ENCODE assay signal across 11 cellular contexts in genomic region chr7:66283003-66283920, GRCh38.
DNase-seq lines count a peak whose midpoint lies in the region; ATAC-seq, FAIRE-seq and TF ChIP-seq lines count a peak whose summit lies in the region.
"Had no signal": no experiment of that assay in that cellular context is flagged by ENCODE, and none has a peak within 500 bp of the region (broad histone marks: within the 10 kb centered on the region; RNA-seq: fewer than 3 reads in every experiment).

No MANE protein-coding gene starts in this region.

- H3K4me1 ChIP-seq in K562 (replicated peaks in 1 of 2; ENCODE audit: control insufficient read depth in 2 of 2, insufficient read depth in 2 of 2, low read length in 2 of 2) (peaks cover 0 to 13% of the 10 kb centered on the region in 2 experiments; a peak in 3 of 5 replicates), left lung (peaks cover 17 to 26% of the 10 kb centered on the region in 2 donors), psoas muscle (no peaks in the 10 kb centered on the region)

- BruUV-seq in K562 (replicated peaks; lab: Mats Ljungman, UMichigan), result no TSS peak

- TF ChIP-seq POLR2A in K562 (conservative IDR thresholded peaks at IDR 0.05), result no peak

- H3K9me3 ChIP-seq in K562 (replicated peaks; ENCODE audit: control insufficient read depth, insufficient read depth, low read depth, low read length) (no peaks in the 10 kb centered on the region), left lung (no peaks in the 10 kb centered on the region), psoas muscle (no peaks in the 10 kb centered on the region)

- H3K9me3 Mint-ChIP-seq in activated T-cell treated with anti-CD3 and anti-CD28 coated beads, Interleukin-2, amount 50 U/mL, for 72 hours, result no peaks in the 10 kb centered on the region

- POLR2A ChIA-PET in K562 (lab: Yijun Ruan, JAX), result interaction anchor here (0.7 kb wide), 1 partner anchor 17 kb away, joined by 5 read pairs; no protein-coding TSS in a partner anchor

- no peak overlapping the region for H3K27ac Mint-ChIP-seq in activated T-cell treated with anti-CD3 and anti-CD28 coated beads, Interleukin-2, amount 50 U/mL, for 72 hours

- H3K4me1 Mint-ChIP-seq in activated T-cell treated with anti-CD3 and anti-CD28 coated beads, Interleukin-2, amount 50 U/mL, for 72 hours (ENCODE audit: low read depth), result peaks cover 5% of the 10 kb centered on the region

- no peak for TF ChIP-seq RAD21 in K562 (CRISPR knock-in tag; conservative IDR thresholded peaks at IDR 0.05 in 1 of 2, IDR thresholded peaks at IDR 0.05 in 1 of 2)

- TF ChIP-seq EP300 in K562 (IDR thresholded peaks at IDR 0.05; ENCODE audit: low read length), result no peak

- no peak overlapping the region for H3K4me3 Mint-ChIP-seq in activated T-cell treated with anti-CD3 and anti-CD28 coated beads, Interleukin-2, amount 50 U/mL, for 72 hours
- H3K4me3 Mint-ChIP-seq: WTC11 had no signal

- no peaks in the 10 kb centered on the region for H3K36me3 ChIP-seq in K562 (ENCODE audit: control insufficient read depth, insufficient read depth, low read length)
- no peaks in the 10 kb centered on the region for H3K36me3 ChIP-seq in left lung
- no peaks in the 10 kb centered on the region for H3K36me3 ChIP-seq in psoas muscle (ENCODE audit: insufficient read depth in 1 of 2, low read depth in 1 of 2)

- H3K27me3 Mint-ChIP-seq in activated T-cell treated with anti-CD3 and anti-CD28 coated beads, Interleukin-2, amount 50 U/mL, for 72 hours (ENCODE audit: low read depth), result no peaks in the 10 kb centered on the region

- H3K4me3 ChIP-seq in K562 (no peak overlapping the region), left lung (no peak overlapping the region), psoas muscle (no peak overlapping the region)
- H3K4me3 ChIP-seq: BLaER1 treated with 17β-estradiol and CSF1 and Interleukin-3, amounts not matched to agents 10 nM and 100 nM had no signal

- FAIRE-seq in K562 (lab: Jason Lieb, UNC), result no peak
- no peak for FAIRE-seq in urothelium cell line (lab: Jason Lieb, UNC)

- H3K9ac ChIP-seq in K562 (ENCODE audit: insufficient read depth in 1 of 2, low read depth in 2 of 2, low read length in 2 of 2), result no peak overlapping the region
- H3K9ac ChIP-seq: BLaER1 treated with 17β-estradiol and CSF1 and Interleukin-3, amounts not matched to agents 10 nM and 100 nM had no signal

- H3K9me1 ChIP-seq in K562 (ENCODE audit: control insufficient read depth, insufficient read depth, low read length), result no peaks in the 10 kb centered on the region

- TF ChIP-seq CTCF in K562 (IDR thresholded peaks at IDR 0.05 in 2 of 3, conservative IDR thresholded peaks at IDR 0.05 in 1 of 3; ENCODE audit: insufficient read depth in 2 of 3, low read depth in 1 of 3, low read length in 3 of 3) (no peak), left lung (IDR thresholded peaks at IDR 0.05) (no peak), psoas muscle (IDR thresholded peaks at IDR 0.05) (no peak)

- peak overlapping the region; percentile 97 for H2AFZ ChIP-seq in K562 (ENCODE audit: low read depth, low read length)

- WGBS in K562 (ENCODE audit: insufficient coverage, low coverage, missing lambda C conversion rate), result 59% methylated on average over 5 of the region's 5 CpGs
- 91 to 94% (median 92%) methylated on average over 5 of the region's 5 CpGs for WGBS in psoas muscle, 3 donors

- H3K27ac ChIP-seq in K562 (ENCODE audit: extremely low read depth, low read depth, low read length) (no peak overlapping the region), left lung (peak overlapping the region; percentile 45 to 60), psoas muscle (no peak overlapping the region)

- peak; percentile 86 to 95 for ATAC-seq in activated T-cell treated with anti-CD3 and anti-CD28 coated beads, Interleukin-2, amount 50 U/mL, for 72 hours (replicated peaks in 1 of 2)
- ATAC-seq in K562 (no peak), left lung (peak; percentile 81), HG03196 (IDR thresholded peaks at IDR 0.05; ENCODE audit: unreplicated experiment) (no peak), psoas muscle (no peak)
- ATAC-seq: WTC11 had no signal

- in situ Hi-C loops in K562 (cut with MboI), result no loop called here

- no peaks in the 10 kb centered on the region for H4K20me1 ChIP-seq in K562 (replicated peaks; ENCODE audit: control insufficient read depth, insufficient read depth, low read length)

- intact Hi-C loops in K562 (cut with micrococcal nuclease), result no loop called here
- intact Hi-C loops in left lung (cut with DNase I), result no loop called here
- intact Hi-C loops in psoas muscle (cut with DNase I), result no loop called here

- no peaks in the 10 kb centered on the region for H3K36me3 Mint-ChIP-seq in activated T-cell treated with anti-CD3 and anti-CD28 coated beads, Interleukin-2, amount 50 U/mL, for 72 hours (ENCODE audit: insufficient read depth in 2 of 2)

- CTCF ChIA-PET in K562 (lab: Yijun Ruan, JAX; ENCODE audit: low intra/inter-chr PET ratio), result no interaction called here

- no peak for DNase-seq in activated T-cell treated with anti-CD3 and anti-CD28 coated beads, Interleukin-2, amount 50 U/mL, for 72 hours
- no peak for DNase-seq in activated T-cell treated with anti-CD3 and anti-CD28 coated beads, Interleukin-2, amount 50 U/mL, for 48 hours
- DNase-seq in K562 (ENCODE audit: extremely low read depth in 1 of 4, low spot score in 3 of 4) (no peak), left lung (no peak), urothelium cell line (ENCODE audit: low spot score) (peak; percentile 60), germinal center (ENCODE audit: low spot score) (no peak), psoas muscle (no peak)
- DNase-seq: NCI-H2081 had no signal

- H3K27me3 ChIP-seq in K562 (ENCODE audit: control insufficient read depth in 2 of 2, insufficient read depth in 2 of 2, low read length in 2 of 2) (no peaks in the 10 kb centered on the region), left lung (no peaks in the 10 kb centered on the region), psoas muscle (ENCODE audit: insufficient read depth in 3 of 3, low read length in 2 of 3) (no peaks in the 10 kb centered on the region)
- H3K27me3 ChIP-seq: BLaER1 treated with 17β-estradiol and CSF1 and Interleukin-3, amounts not matched to agents 10 nM and 100 nM had no signal

- no peaks in the 10 kb centered on the region for H3K79me2 ChIP-seq in K562 (ENCODE audit: control insufficient read depth, insufficient read depth, low read length)

- H3K4me2 ChIP-seq in K562 (ENCODE audit: insufficient read depth, low read length), result no peak overlapping the region

TF ChIP-seq in K562, 482 proteins besides CTCF, POLR2A, EP300 and RAD21:
- TF ChIP-seq ZHX1 (conservative IDR thresholded peaks at IDR 0.05; ENCODE audit: low read length) (no peak), FOSL1 (tag; conservative IDR thresholded peaks at IDR 0.05) (peak; percentile 61), CEBPG (CRISPR knock-in tag; IDR thresholded peaks at IDR 0.05) (no peak), CEBPG (tag; conservative IDR thresholded peaks at IDR 0.05 in 1 of 2, IDR thresholded peaks at IDR 0.05 in 1 of 2) (0 out of 4 replicates have a peak, but pooled peaks of 1 of the 2 experiments have one; percentile 10), ZBTB34 (CRISPR knock-in tag; IDR thresholded peaks at IDR 0.05) (no peak), CEBPB (tag; IDR thresholded peaks at IDR 0.05) (peak; percentile 63), KDM5B (IDR thresholded peaks at IDR 0.05; ENCODE audit: insufficient replicate concordance, low read depth, low read length) (no peak)

Comparison
In these comparisons a context has a peak if more than half of its experiments do, and no peak if none do; other contexts are left out.
1. ATAC-seq: peak in activated T-cell treated with anti-CD3 and anti-CD28 coated beads, Interleukin-2, amount 50 U/mL, for 72 hours (2 of 2) and left lung (single experiment); none in K562 (single experiment), HG03196 (single experiment) and psoas muscle (0 of 4).
2. H3K27ac ChIP-seq: peak in left lung (2 of 2); none in K562 (single experiment) and psoas muscle (single experiment).